In genomic region chr1:199959033-199959774, GRCh38 we compare ENCODE assay signal across 15 cellular contexts.
DNase-seq lines count a peak whose midpoint lies in the region; ATAC-seq and TF ChIP-seq lines count a peak whose summit lies in the region.
"Had no signal": no experiment of that assay in that cellular context is flagged by ENCODE, and none has a peak within 500 bp of the region (broad histone marks: within the 10 kb centered on the region; RNA-seq: fewer than 3 reads in every experiment).

No MANE protein-coding gene starts in this region.

- DNase-seq in NAMALWA (ENCODE audit: low spot score) (peak; percentile 38), NCI-H345 treated with DMSO at 0.1 percent for 48 hours (lab: John Stamatoyannopoulos, UW; ENCODE audit: unreplicated experiment) (peak; percentile 72), spleen (peak; percentile 54), left ventricle myocardium inferior (no peak), PC-3 (no peak)
- DNase-seq: BE2C; CD4-positive, alpha-beta memory T cell; DMS153; GF-D8; HCEC 1CT; HFFc6 had no signal

- no peaks in the 10 kb centered on the region for H3K9me3 ChIP-seq in OCI-LY1 (ENCODE audit: low read length)
- peaks cover 0 to 18% (median 3%) of the 10 kb centered on the region in 8 donors for H3K9me3 ChIP-seq in spleen
- H3K9me3 ChIP-seq in left ventricle myocardium inferior (replicated peaks) = peaks cover 7% of the 10 kb centered on the region
- no peaks in the 10 kb centered on the region for H3K9me3 ChIP-seq in PC-3 (ENCODE audit: low read length)
- H3K9me3 ChIP-seq: BE2C had no signal

- H2AFZ ChIP-seq in OCI-LY1 (ENCODE audit: low read length) (no peak overlapping the region), PC-3 (ENCODE audit: low read length) (no peak overlapping the region)

- CTCF ChIA-PET in PC-3 (lab: Charles Lee) = interaction anchor here (0.7 kb wide), 1 partner anchor 330 kb away, joined by 3 read pairs; no protein-coding TSS in a partner anchor

- intact Hi-C loops in spleen (cut with DNase I; ENCODE audit: low total_unique reads) (no loop called here), left ventricle myocardium inferior (cut with micrococcal nuclease) (no loop called here), PC-3 (cut with micrococcal nuclease) (loop anchor here (10.0 kb wide), 1 partner anchor 556 kb away; no protein-coding TSS in a partner anchor)

- 96 to 98% (median 98%) methylated on average over 20 to 29 of the region's 29 CpGs for WGBS in spleen, 5 donors

- H3K4me3 ChIP-seq in OCI-LY1 (ENCODE audit: low read depth, low read length, poor library complexity, severe bottlenecking) (no peak overlapping the region), spleen (no peak overlapping the region), left ventricle myocardium inferior (no peak overlapping the region), PC-3 (ENCODE audit: low read length) (no peak overlapping the region)

- H4K20me1 ChIP-seq in OCI-LY1 (ENCODE audit: insufficient read depth, low read length) (no peaks in the 10 kb centered on the region), PC-3 (ENCODE audit: low read length) (no peaks in the 10 kb centered on the region)

- TF ChIP-seq CTCF in OCI-LY1 (IDR thresholded peaks at IDR 0.05; ENCODE audit: low read length) = no peak
- no peak for TF ChIP-seq CTCF in spleen (IDR thresholded peaks at IDR 0.05 in 8 of 11, conservative IDR thresholded peaks at IDR 0.05 in 3 of 11)
- TF ChIP-seq CTCF in left ventricle myocardium inferior (IDR thresholded peaks at IDR 0.05; ENCODE audit: borderline replicate concordance) = no peak
- no peak for TF ChIP-seq CTCF in PC-3 (conservative IDR thresholded peaks at IDR 0.05; ENCODE audit: low read depth, low read length)

- ATAC-seq in HG03342 (IDR thresholded peaks at IDR 0.05; ENCODE audit: unreplicated experiment) (no peak), PC-3 (no peak)
- ATAC-seq: HepG2 had no signal

- BruUV-seq in PC-3 (replicated peaks; lab: Mats Ljungman, UMichigan) = no TSS peak

- no peak for TF ChIP-seq POLR2A in spleen (IDR thresholded peaks at IDR 0.05)

- H3K4me1 ChIP-seq in OCI-LY1 (ENCODE audit: insufficient read depth, low read length, severe bottlenecking) (peaks cover 36% of the 10 kb centered on the region), spleen (no peaks in the 10 kb centered on the region), left ventricle myocardium inferior (no peaks in the 10 kb centered on the region), PC-3 (ENCODE audit: insufficient read depth, low read length) (no peaks in the 10 kb centered on the region)
- H3K4me1 ChIP-seq: BE2C had no signal

- H3K4me2 ChIP-seq in OCI-LY1 (ENCODE audit: low read length) (no peak overlapping the region), PC-3 (ENCODE audit: low read length) (no peak overlapping the region)

- H3F3A ChIP-seq in OCI-LY1 (ENCODE audit: insufficient read depth, low read length) (no peaks in the 10 kb centered on the region), PC-3 (ENCODE audit: low read length, unreplicated experiment) (no peaks in the 10 kb centered on the region)

- H3K27ac ChIP-seq in OCI-LY1 (ENCODE audit: low read depth, low read length, poor library complexity, severe bottlenecking) = peak overlapping the region; percentile 38
- H3K27ac ChIP-seq in spleen = no peak overlapping the region
- H3K27ac ChIP-seq in left ventricle myocardium inferior (replicated peaks) = no peak overlapping the region
- H3K27ac ChIP-seq in PC-3 (ENCODE audit: low read length) = no peak overlapping the region
- H3K27ac ChIP-seq: C4-2B had no signal

- H3K79me2 ChIP-seq in OCI-LY1 (ENCODE audit: insufficient read depth, low read length) (no peaks in the 10 kb centered on the region), PC-3 (ENCODE audit: low read length) (no peaks in the 10 kb centered on the region)

- H3K9ac ChIP-seq in OCI-LY1 (ENCODE audit: low read length) = no peak overlapping the region
- no peak overlapping the region for H3K9ac ChIP-seq in PC-3 (ENCODE audit: low read length)

- H3K27me3 ChIP-seq in OCI-LY1 (ENCODE audit: insufficient read depth, low read length) = no peaks in the 10 kb centered on the region
- H3K27me3 ChIP-seq in spleen (replicated peaks in 1 of 7) = peaks cover 0 to 17% (median 0%) of the 10 kb centered on the region in 7 donors
- no peaks in the 10 kb centered on the region for H3K27me3 ChIP-seq in left ventricle myocardium inferior (ENCODE audit: low read depth)
- H3K27me3 ChIP-seq in PC-3 (ENCODE audit: low read length) = peaks cover 21% of the 10 kb centered on the region

- H3K9me2 ChIP-seq in OCI-LY1 (ENCODE audit: low read depth, low read length) = no peaks in the 10 kb centered on the region
- no peaks in the 10 kb centered on the region for H3K9me2 ChIP-seq in PC-3 (replicated peaks; ENCODE audit: low read length)

- H3K36me3 ChIP-seq in OCI-LY1 (ENCODE audit: insufficient read depth, low read length) = no peaks in the 10 kb centered on the region
- no peaks in the 10 kb centered on the region for H3K36me3 ChIP-seq in spleen
- H3K36me3 ChIP-seq in left ventricle myocardium inferior = no peaks in the 10 kb centered on the region
- H3K36me3 ChIP-seq in PC-3 (ENCODE audit: low read depth, low read length) = no peaks in the 10 kb centered on the region
- H3K36me3 ChIP-seq: BE2C had no signal

- POLR2A ChIA-PET in PC-3 (lab: Charles Lee; ENCODE audit: unreplicated experiment) = no interaction called here

Comparison
In these comparisons a context has a peak if more than half of its experiments do, and no peak if none do; other contexts are left out.
1. DNase-seq: peak in NAMALWA (single experiment), NCI-H345 treated with DMSO at 0.1 percent for 48 hours (single experiment) and spleen (single experiment); none in left ventricle myocardium inferior (single experiment) and PC-3 (single experiment).